ENCODE assay signal across 9 cellular contexts in the genomic region with DNA sequence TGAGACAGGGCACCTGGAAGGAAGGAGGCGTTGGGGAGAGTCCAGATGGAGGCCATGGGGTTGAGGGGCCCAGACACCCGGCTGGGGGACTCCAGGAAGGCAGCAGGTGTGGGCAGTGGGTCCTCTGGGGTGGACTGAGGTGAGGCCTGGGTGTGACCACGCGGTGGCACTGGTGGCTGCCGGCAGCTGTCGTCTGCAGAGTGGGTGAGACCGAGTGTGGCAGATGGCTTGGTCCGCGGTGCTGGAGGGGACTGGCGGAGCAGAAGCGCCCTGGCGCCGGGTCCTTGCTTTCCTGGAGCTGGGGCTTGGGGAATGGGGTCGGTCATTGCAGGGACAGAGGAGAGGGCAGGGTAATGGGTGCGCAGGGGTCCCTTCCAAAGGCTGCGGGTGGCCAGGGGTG. TPM values are rescaled to one million over a fixed set of nuclear protein-coding genes. Genes with fewer than 3 reads are reported as not detected.
DNase-seq lines count a peak whose midpoint lies in the region; ATAC-seq and TF ChIP-seq lines count a peak whose summit lies in the region.
"Had no signal": no experiment of that assay in that cellular context is flagged by ENCODE, and none has a peak within 500 bp of the region (broad histone marks: within the 10 kb centered on the region; RNA-seq: fewer than 3 reads in every experiment).

No MANE protein-coding gene starts in this region.

- intact Hi-C loops in activated CD4-positive, alpha-beta T cell treated with anti-CD3 and anti-CD28 coated beads for 36 hours (cut with DNase I, micrococcal nuclease), result loop anchor here (2.0 to 10.0 kb wide), 4 partner anchors 30 to 272 kb away; a partner anchor contains a TSS

- DNase-seq in activated CD4-positive, alpha-beta T cell treated with anti-CD3 and anti-CD28 coated beads for 36 hours, result peak; percentile 56
- no peak for DNase-seq in activated CD4-positive, alpha-beta T cell treated with anti-CD3 and anti-CD28 coated beads for 4 hours
- DNase-seq in NCI-H345 treated with DMSO at 0.1 percent for 48 hours (lab: John Stamatoyannopoulos, UW; ENCODE audit: unreplicated experiment) (peak; percentile 6), tibial nerve (ENCODE audit: low spot score in 2 of 2) (no peak)
- no peak for DNase-seq in stimulated activated CD4-positive, alpha-beta T cell treated with anti-CD3 and anti-CD28 coated beads, Interleukin-2, amount 100 ng/mL, for 24 hours

- H3K9me3 Mint-ChIP-seq in activated CD4-positive, alpha-beta T cell treated with anti-CD3 and anti-CD28 coated beads for 36 hours (ENCODE audit: low read depth), result no peaks in the 10 kb centered on the region

- CTCF ChIA-PET in activated CD4-positive, alpha-beta T cell treated with anti-CD3 and anti-CD28 coated beads for 36 hours (lab: Charles Lee), result interaction anchor here (0.5 to 1.0 kb wide), 5 partner anchors 31 to 258 kb away, joined by 3 to 4 read pairs (median 3); no protein-coding TSS in a partner anchor

- peaks cover 16% of the 10 kb centered on the region for H3K27me3 Mint-ChIP-seq in activated CD4-positive, alpha-beta T cell treated with anti-CD3 and anti-CD28 coated beads for 36 hours

- peak; percentile 15 for ATAC-seq in activated CD4-positive, alpha-beta T cell treated with anti-CD3 and anti-CD28 coated beads for 36 hours
- ATAC-seq in GM18861 (IDR thresholded peaks at IDR 0.05; ENCODE audit: unreplicated experiment), result no peak

- TF ChIP-seq EP300 in tibial nerve (IDR thresholded peaks at IDR 0.05), result no peak

- 47 to 52% methylated on average over 14 to 16 of the region's 16 CpGs for WGBS in tibial nerve, 2 donors

- H3K27me3 ChIP-seq in endocrine pancreas (ENCODE audit: control insufficient read depth, insufficient read depth, low read length), result no peaks in the 10 kb centered on the region
- H3K27me3 ChIP-seq in rectal smooth muscle tissue (ENCODE audit: control insufficient read depth, insufficient read depth, low read length), result peaks cover 9% of the 10 kb centered on the region
- peaks cover 0 to 26% of the 10 kb centered on the region in 2 donors for H3K27me3 ChIP-seq in tibial nerve

- H3K27ac ChIP-seq in rectal smooth muscle tissue (ENCODE audit: low read depth, low read length), result no peak overlapping the region
- peak overlapping the region in 1 of 4 donors; percentile 42 for H3K27ac ChIP-seq in tibial nerve

- H3K4me1 ChIP-seq in endocrine pancreas (ENCODE audit: control insufficient read depth, insufficient read depth, low read length) (no peaks in the 10 kb centered on the region), rectal smooth muscle tissue (ENCODE audit: control insufficient read depth, insufficient read depth, low read length) (no peaks in the 10 kb centered on the region), tibial nerve (peaks cover 0 to 40% (median 24%) of the 10 kb centered on the region in 4 donors)

- POLR2A ChIA-PET in activated CD4-positive, alpha-beta T cell treated with anti-CD3 and anti-CD28 coated beads for 36 hours (lab: Charles Lee), result interaction anchor here (1.1 kb wide), 1 partner anchor 31 kb away, joined by 5 read pairs; no protein-coding TSS in a partner anchor

- H3K4me3 Mint-ChIP-seq in activated CD4-positive, alpha-beta T cell treated with anti-CD3 and anti-CD28 coated beads for 36 hours, result peak overlapping the region; percentile 49

- H3K4me1 Mint-ChIP-seq in activated CD4-positive, alpha-beta T cell treated with anti-CD3 and anti-CD28 coated beads for 36 hours, result peaks cover 5% of the 10 kb centered on the region

- H3K9ac ChIP-seq in endocrine pancreas (ENCODE audit: control insufficient read depth, insufficient read depth, low read length) (peak overlapping the region; percentile 61), rectal smooth muscle tissue (ENCODE audit: low read length) (no peak overlapping the region)

- H3K36me3 ChIP-seq in endocrine pancreas (ENCODE audit: control insufficient read depth, insufficient read depth, low read length), result no peaks in the 10 kb centered on the region
- no peaks in the 10 kb centered on the region for H3K36me3 ChIP-seq in rectal smooth muscle tissue (ENCODE audit: control insufficient read depth, insufficient read depth, low read length)
- H3K36me3 ChIP-seq in tibial nerve, result peaks cover 0 to 24% (median 0%) of the 10 kb centered on the region in 3 donors

- H3K4me3 ChIP-seq in endocrine pancreas (ENCODE audit: control insufficient read depth, insufficient read depth, low read length), result no peak overlapping the region
- peak overlapping the region; percentile 44 for H3K4me3 ChIP-seq in rectal smooth muscle tissue (ENCODE audit: low read length)
- H3K4me3 ChIP-seq in tibial nerve, result peak overlapping the region in 1 of 4 donors; percentile 53

- peak overlapping the region; percentile 23 for H3K27ac Mint-ChIP-seq in activated CD4-positive, alpha-beta T cell treated with anti-CD3 and anti-CD28 coated beads for 36 hours

- no peaks in the 10 kb centered on the region for H3K36me3 Mint-ChIP-seq in activated CD4-positive, alpha-beta T cell treated with anti-CD3 and anti-CD28 coated beads for 36 hours (ENCODE audit: low read depth)

- H3K9me3 ChIP-seq in endocrine pancreas (ENCODE audit: control insufficient read depth, low read length) (no peaks in the 10 kb centered on the region), tibial nerve (no peaks in the 10 kb centered on the region)

- no peak for TF ChIP-seq POLR2A in tibial nerve (IDR thresholded peaks at IDR 0.05)

- TF ChIP-seq CTCF in tibial nerve (IDR thresholded peaks at IDR 0.05), result no peak

RNA-seq across cellular contexts. Expression of a gene that starts 12.5 kb away (rescaled TPM):
- 10 to 100 TPM; 22.7 to 24.4 TPM for total RNA-seq in activated CD4-positive, alpha-beta T cell treated with anti-CD3 and anti-CD28 coated beads for 36 hours
- 10 to 100 TPM; 10.9 to 35.7 (median 20.6) TPM for total RNA-seq in tibial nerve

RNA-seq across cellular contexts. Expression of a gene that starts 19.1 kb away (rescaled TPM):
- 10 to 100 TPM; 30.5 to 51.7 TPM for total RNA-seq in activated CD4-positive, alpha-beta T cell treated with anti-CD3 and anti-CD28 coated beads for 36 hours
- total RNA-seq in tibial nerve, result 10 to 100 TPM; 29.1 to 65.4 (median 48.7) TPM

RNA-seq across cellular contexts. Expression of a gene that starts 32.5 kb away (rescaled TPM):
- 1 to 10 TPM; 3.5 to 4.2 TPM for total RNA-seq in activated CD4-positive, alpha-beta T cell treated with anti-CD3 and anti-CD28 coated beads for 36 hours
- total RNA-seq in tibial nerve, result 10 to 100 TPM; 26.9 to 70.8 (median 58.7) TPM

RNA-seq across cellular contexts. Expression of a gene that starts 41.7 kb away (rescaled TPM):
- not detected for total RNA-seq in activated CD4-positive, alpha-beta T cell treated with anti-CD3 and anti-CD28 coated beads for 36 hours
- not detected for total RNA-seq in tibial nerve

RNA-seq across cellular contexts. Expression of a gene that starts 50.5 kb away (rescaled TPM):
- total RNA-seq in activated CD4-positive, alpha-beta T cell treated with anti-CD3 and anti-CD28 coated beads for 36 hours, result not detected
- total RNA-seq in tibial nerve, result under 1 TPM in 2 of 4 donors, not detected in 2; 0.22 to 0.78 TPM
- total RNA-seq: kidney epithelial cell had no signal

Comparison
In these comparisons a context has a peak if more than half of its experiments do, and no peak if none do; other contexts are left out.
1. DNase-seq: peak in activated CD4-positive, alpha-beta T cell treated with anti-CD3 and anti-CD28 coated beads for 36 hours (single experiment) and NCI-H345 treated with DMSO at 0.1 percent for 48 hours (single experiment); none in activated CD4-positive, alpha-beta T cell treated with anti-CD3 and anti-CD28 coated beads for 4 hours (0 of 2), tibial nerve (0 of 2) and stimulated activated CD4-positive, alpha-beta T cell treated with anti-CD3 and anti-CD28 coated beads, Interleukin-2, amount 100 ng/mL, for 24 hours (0 of 2).
2. RNA of a gene that starts 32.5 kb away (total RNA-seq): 26.9 to 70.8 TPM in tibial nerve; 3.5 to 4.2 TPM in activated CD4-positive, alpha-beta T cell treated with anti-CD3 and anti-CD28 coated beads for 36 hours; every median in the first group is over 4 times any median in the second.